Comparison of ENCODE assay signal across 1 cellular context in the genomic region with DNA sequence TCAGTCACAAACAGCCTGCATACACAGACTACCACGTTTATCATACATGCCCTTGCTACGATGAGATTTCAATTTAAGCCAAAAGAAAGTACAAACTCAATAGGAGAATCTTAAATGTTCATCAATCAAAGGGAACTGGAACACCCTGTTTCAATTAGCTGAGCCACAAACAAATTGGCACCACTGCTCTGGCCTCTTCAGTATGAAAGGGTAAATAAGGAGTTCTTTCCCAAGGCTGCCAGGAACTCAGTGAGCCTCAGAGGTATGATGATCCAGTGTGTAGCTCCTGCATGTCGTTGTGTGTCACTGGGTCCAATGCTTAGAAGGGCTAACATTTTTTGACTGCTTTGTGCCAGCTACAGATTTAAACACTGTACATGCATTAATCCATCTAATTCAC.
TF ChIP-seq lines count a peak whose summit lies in the region.

No MANE protein-coding gene starts in this region.

TF ChIP-seq in neural cell, 6 proteins besides CTCF, POLR2A, EP300 and RAD21 (continued from another document):
- TF ChIP-seq, protein P1, sequence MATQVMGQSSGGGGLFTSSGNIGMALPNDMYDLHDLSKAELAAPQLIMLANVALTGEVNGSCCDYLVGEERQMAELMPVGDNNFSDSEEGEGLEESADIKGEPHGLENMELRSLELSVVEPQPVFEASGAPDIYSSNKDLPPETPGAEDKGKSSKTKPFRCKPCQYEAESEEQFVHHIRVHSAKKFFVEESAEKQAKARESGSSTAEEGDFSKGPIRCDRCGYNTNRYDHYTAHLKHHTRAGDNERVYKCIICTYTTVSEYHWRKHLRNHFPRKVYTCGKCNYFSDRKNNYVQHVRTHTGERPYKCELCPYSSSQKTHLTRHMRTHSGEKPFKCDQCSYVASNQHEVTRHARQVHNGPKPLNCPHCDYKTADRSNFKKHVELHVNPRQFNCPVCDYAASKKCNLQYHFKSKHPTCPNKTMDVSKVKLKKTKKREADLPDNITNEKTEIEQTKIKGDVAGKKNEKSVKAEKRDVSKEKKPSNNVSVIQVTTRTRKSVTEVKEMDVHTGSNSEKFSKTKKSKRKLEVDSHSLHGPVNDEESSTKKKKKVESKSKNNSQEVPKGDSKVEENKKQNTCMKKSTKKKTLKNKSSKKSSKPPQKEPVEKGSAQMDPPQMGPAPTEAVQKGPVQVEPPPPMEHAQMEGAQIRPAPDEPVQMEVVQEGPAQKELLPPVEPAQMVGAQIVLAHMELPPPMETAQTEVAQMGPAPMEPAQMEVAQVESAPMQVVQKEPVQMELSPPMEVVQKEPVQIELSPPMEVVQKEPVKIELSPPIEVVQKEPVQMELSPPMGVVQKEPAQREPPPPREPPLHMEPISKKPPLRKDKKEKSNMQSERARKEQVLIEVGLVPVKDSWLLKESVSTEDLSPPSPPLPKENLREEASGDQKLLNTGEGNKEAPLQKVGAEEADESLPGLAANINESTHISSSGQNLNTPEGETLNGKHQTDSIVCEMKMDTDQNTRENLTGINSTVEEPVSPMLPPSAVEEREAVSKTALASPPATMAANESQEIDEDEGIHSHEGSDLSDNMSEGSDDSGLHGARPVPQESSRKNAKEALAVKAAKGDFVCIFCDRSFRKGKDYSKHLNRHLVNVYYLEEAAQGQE (IDR thresholded peaks at IDR 0.05; ENCODE audit: borderline replicate concordance): no peak
TF ChIP-seq in neural cell: peak in this region for 0.
